In the genomic region with DNA sequence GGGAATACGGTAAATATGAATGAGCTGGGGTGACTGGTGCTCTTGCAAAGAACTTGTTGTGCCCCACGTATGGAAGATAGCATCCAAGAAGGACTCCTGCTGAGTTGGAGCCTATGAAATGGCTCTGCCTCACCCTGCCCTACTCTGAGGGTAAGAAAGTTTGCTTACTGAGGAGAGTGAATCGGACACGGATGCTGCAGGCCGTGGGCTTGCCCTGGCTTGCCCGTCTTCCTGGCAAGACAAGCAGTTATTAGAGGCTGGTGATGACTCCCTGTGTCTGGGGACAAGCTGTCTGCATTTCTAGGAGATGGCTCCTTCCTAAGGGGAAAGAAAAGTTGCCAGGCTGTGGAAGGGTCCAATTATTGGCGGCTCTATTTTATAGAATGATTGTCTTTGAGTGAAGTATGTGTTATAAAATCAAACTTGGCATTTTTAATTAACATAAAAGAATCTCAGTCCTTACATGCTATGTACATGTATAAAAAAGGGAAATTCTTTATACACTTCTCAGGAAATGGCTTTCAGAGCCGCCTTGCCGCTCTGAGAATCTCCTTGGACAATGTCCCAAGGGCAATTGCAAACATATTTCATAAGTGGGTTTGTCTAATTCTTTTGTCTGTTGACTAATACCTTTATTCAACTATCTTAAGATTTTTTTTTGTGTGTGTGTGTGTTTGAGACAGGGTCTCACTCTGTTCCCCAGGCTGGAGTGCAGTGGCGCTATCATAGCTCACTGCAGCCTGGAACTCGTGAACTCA, we compare ENCODE assay signal across 23 cellular contexts.
DNase-seq lines count a peak whose midpoint lies in the region; ATAC-seq, FAIRE-seq and TF ChIP-seq lines count a peak whose summit lies in the region.
"Had no signal": no experiment of that assay in that cellular context is flagged by ENCODE, and none has a peak within 500 bp of the region (broad histone marks: within the 10 kb centered on the region; RNA-seq: fewer than 3 reads in every experiment).

No MANE protein-coding gene starts in this region.

- H3K4me3 Mint-ChIP-seq in HFFc6 (no peak overlapping the region), neural crest cell (no peak overlapping the region)
- H3K4me3 Mint-ChIP-seq: activated T-cell treated with anti-CD3 and anti-CD28 coated beads, Interleukin-2, amount 50 U/mL, for 72 hours; nephron had no signal

- H3K36me3 Mint-ChIP-seq in HFFc6 (ENCODE audit: low read depth), result no peaks in the 10 kb centered on the region
- no peaks in the 10 kb centered on the region for H3K36me3 Mint-ChIP-seq in neural crest cell (ENCODE audit: low read depth)

- H3K9me3 Mint-ChIP-seq in HFFc6 (peaks cover 3% of the 10 kb centered on the region; the same call in 1 of the 2 replicates), neural crest cell (peaks cover 3% of the 10 kb centered on the region)
- H3K9me3 Mint-ChIP-seq: nephron had no signal

- intact Hi-C loops in sciatic nerve (cut with DNase I), result no loop called here

- H3K36me3 ChIP-seq in BJ (ENCODE audit: control insufficient read depth, insufficient read depth, low read length) (no peaks in the 10 kb centered on the region), bronchial epithelial cell (ENCODE audit: control insufficient read depth, insufficient read depth, low read length) (no peaks in the 10 kb centered on the region)
- H3K36me3 ChIP-seq: spleen, stomach, upper lobe of left lung had no signal

- DNase-seq in BJ (ENCODE audit: low read depth) (peak; percentile 14), HFFc6 (no peak), bronchial epithelial cell (ENCODE audit: low read depth) (peak; percentile 95), neural crest cell (ENCODE audit: low read depth, low spot score) (no peak), sciatic nerve (ENCODE audit: low spot score) (no peak)
- no peak for DNase-seq in activated CD4-positive, alpha-beta T cell treated with anti-CD3 and anti-CD28 coated beads for 1 hour
- DNase-seq: activated CD4-positive, CD25-positive, alpha-beta regulatory T cell treated with anti-CD3 and anti-CD28 coated beads, Interleukin-2, amount 50 U/mL, for 72 hours; activated naive CD4-positive, alpha-beta T cell treated with anti-CD3 and anti-CD28 coated beads, Interleukin-2, amount 50 U/mL, for 16 hours; activated T-cell treated with anti-CD3 and anti-CD28 coated beads, Interleukin-2, amount 50 U/mL, for 72 hours; anterior cingulate cortex; central memory CD4-positive, alpha-beta T cell; DND-41; erythroblast; HCEC 1CT; left cardiac atrium; NCI-H1694; RPMI8226; spleen; stomach; upper lobe of left lung had no signal

- H3K27me3 ChIP-seq in BJ (ENCODE audit: control insufficient read depth, insufficient read depth, low read length) (no peaks in the 10 kb centered on the region; the same call in none of the 2 replicates), bronchial epithelial cell (ENCODE audit: control insufficient read depth, insufficient read depth, low read length) (no peaks in the 10 kb centered on the region)
- H3K27me3 ChIP-seq: stomach, upper lobe of left lung had no signal

- POLR2A ChIA-PET in BJ (lab: Charles Lee), result no interaction called here

- no peak for TF ChIP-seq CTCF in BJ (IDR thresholded peaks at IDR 0.05; ENCODE audit: insufficient read depth, low read depth, low read length)
- TF ChIP-seq CTCF in HFFc6 (IDR thresholded peaks at IDR 0.05), result no peak
- no peak for TF ChIP-seq CTCF in bronchial epithelial cell (IDR thresholded peaks at IDR 0.05; ENCODE audit: insufficient read depth, low read length, severe bottlenecking)
- TF ChIP-seq CTCF in neural crest cell (conservative IDR thresholded peaks at IDR 0.05), result no peak

- H3K4me1 Mint-ChIP-seq in HFFc6 (ENCODE audit: low read depth), result peaks cover 7% of the 10 kb centered on the region
- H3K4me1 Mint-ChIP-seq in neural crest cell, result no peaks in the 10 kb centered on the region
- H3K4me1 Mint-ChIP-seq: nephron had no signal

- peak overlapping the region; percentile 10; the same call in 1 of the 2 replicates for H3K27ac Mint-ChIP-seq in HFFc6
- peak overlapping the region; percentile 75 for H3K27ac Mint-ChIP-seq in neural crest cell (ENCODE audit: unreplicated experiment)
- H3K27ac Mint-ChIP-seq: activated T-cell treated with anti-CD3 and anti-CD28 coated beads, Interleukin-2, amount 50 U/mL, for 72 hours; nephron had no signal

- ATAC-seq in HG03095 (IDR thresholded peaks at IDR 0.05; ENCODE audit: unreplicated experiment), result no peak
- no peak for ATAC-seq in GM18520 (IDR thresholded peaks at IDR 0.05; ENCODE audit: unreplicated experiment)
- no peak for ATAC-seq in sciatic nerve
- ATAC-seq: activated T-cell treated with anti-CD3 and anti-CD28 coated beads, Interleukin-2, amount 50 U/mL, for 72 hours; left cardiac atrium had no signal

- CTCF ChIA-PET in BJ (lab: Yijun Ruan, JAX), result interaction anchor here (0.7 to 2.0 kb wide), 5 partner anchors 12 to 214 kb away, joined by 3 to 6 read pairs (median 4); no protein-coding TSS in a partner anchor

- H3K27me3 Mint-ChIP-seq in HFFc6 (ENCODE audit: insufficient read depth) (peaks cover 9% of the 10 kb centered on the region), neural crest cell (ENCODE audit: low read depth) (peaks cover 5% of the 10 kb centered on the region)

- FAIRE-seq in bronchial epithelial cell (lab: Jason Lieb, UNC), result peak; percentile 36

- H3K4me3 ChIP-seq in BJ (ENCODE audit: low read depth, low read length), result no peak overlapping the region
- no peak overlapping the region for H3K4me3 ChIP-seq in bronchial epithelial cell (ENCODE audit: low read depth, low read length)
- H3K4me3 ChIP-seq: spleen, stomach, upper lobe of left lung had no signal

Comparison
In these comparisons a context has a peak if more than half of its experiments do, and no peak if none do; other contexts are left out.
1. DNase-seq: peak in BJ (single experiment) and bronchial epithelial cell (single experiment); none in HFFc6 (single experiment), neural crest cell (single experiment), sciatic nerve (single experiment) and activated CD4-positive, alpha-beta T cell treated with anti-CD3 and anti-CD28 coated beads for 1 hour (single experiment).